Comparison of ENCODE assay signal across 1 cellular context in the genomic region with DNA sequence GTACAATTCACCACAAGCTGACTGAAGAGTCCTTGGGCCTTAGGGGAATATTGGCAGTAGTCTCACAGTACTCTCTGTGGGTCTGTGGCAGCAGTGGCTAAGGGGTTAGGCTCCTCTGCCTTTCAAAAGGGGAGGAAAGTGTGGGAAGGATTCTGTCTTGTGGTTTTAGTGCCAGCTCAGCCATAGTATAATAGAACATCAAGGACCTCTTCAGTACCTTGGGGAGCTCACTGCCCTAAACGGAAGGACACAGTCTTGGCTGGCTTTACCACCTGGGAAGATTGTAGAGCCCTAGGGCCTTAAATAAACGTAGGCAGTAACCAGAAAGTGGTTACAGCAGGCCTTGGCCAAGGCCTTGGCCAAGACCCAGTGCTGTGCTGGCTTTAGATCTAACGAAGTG.
TF ChIP-seq lines count a peak whose summit lies in the region.

No MANE protein-coding gene starts in this region.

TF ChIP-seq in WTC11, 78 proteins besides CTCF, POLR2A, EP300 and RAD21 (continued from another document):
- TF ChIP-seq ZNF263 (CRISPR knock-in tag; IDR thresholded peaks at IDR 0.05; ENCODE audit: low read depth) (no peak), JAZF1 (CRISPR knock-in tag; IDR thresholded peaks at IDR 0.05) (no peak), TCF7 (CRISPR knock-in tag; IDR thresholded peaks at IDR 0.05; ENCODE audit: low read depth) (no peak)
- TF ChIP-seq, protein P1, sequence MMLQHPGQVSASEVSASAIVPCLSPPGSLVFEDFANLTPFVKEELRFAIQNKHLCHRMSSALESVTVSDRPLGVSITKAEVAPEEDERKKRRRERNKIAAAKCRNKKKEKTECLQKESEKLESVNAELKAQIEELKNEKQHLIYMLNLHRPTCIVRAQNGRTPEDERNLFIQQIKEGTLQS (CRISPR knock-in tag; conservative IDR thresholded peaks at IDR 0.05), result no peak
